Comparison of ENCODE assay signal across 2 cellular contexts in genomic region chr2:72863046-72863445, GRCh38.
TF ChIP-seq lines count a peak whose summit lies in the region.

No MANE protein-coding gene starts in this region.

TF ChIP-seq in A549, 52 proteins besides CTCF, POLR2A, EP300 and RAD21 (continued from another document):
- TF ChIP-seq USF2 (IDR thresholded peaks at IDR 0.05) (no peak), CEBPB (IDR thresholded peaks at IDR 0.05) (no peak), TP53 (CRISPR knock-in tag; IDR thresholded peaks at IDR 0.05) (no peak)
TF ChIP-seq in A549: peak in this region for 0.

TF ChIP-seq in WTC11, 78 proteins besides CTCF, POLR2A, EP300 and RAD21:
- TF ChIP-seq USF2 (CRISPR knock-in tag; IDR thresholded peaks at IDR 0.05) (no peak), ZBTB21 (CRISPR knock-in tag; IDR thresholded peaks at IDR 0.05; ENCODE audit: borderline replicate concordance) (no peak), EMX1 (CRISPR knock-in tag; IDR thresholded peaks at IDR 0.05) (no peak), NFE2L1 (CRISPR knock-in tag; IDR thresholded peaks at IDR 0.05) (no peak), ZNF281 (CRISPR knock-in tag; IDR thresholded peaks at IDR 0.05) (no peak), ATF2 (CRISPR knock-in tag; IDR thresholded peaks at IDR 0.05; ENCODE audit: borderline replicate concordance, low read depth) (no peak), NFATC4 (CRISPR knock-in tag; IDR thresholded peaks at IDR 0.05) (no peak)
